Comparison of ENCODE assay signal across 16 cellular contexts in genomic region chr1:102118150-102118549, GRCh38.
A peak's percentile ranks its signal among the peaks of the same experiment; 100 is the strongest.
DNase-seq lines count a peak whose midpoint lies in the region; ATAC-seq, FAIRE-seq and TF ChIP-seq lines count a peak whose summit lies in the region.
"Had no signal": no experiment of that assay in that cellular context is flagged by ENCODE, and none has a peak within 500 bp of the region (broad histone marks: within the 10 kb centered on the region; RNA-seq: fewer than 3 reads in every experiment).

No MANE protein-coding gene starts in this region.

- H4K5ac ChIP-seq in H1 (ENCODE audit: insufficient read length, low read depth, low read length) = no peak overlapping the region

- H3K4ac ChIP-seq in H1 (replicated peaks; ENCODE audit: insufficient read length, low read depth, low read length) = no peak overlapping the region

- no peak overlapping the region for H2BK12ac ChIP-seq in H1 (ENCODE audit: low read depth, low read length)

- H2BK120ac ChIP-seq in H1 (replicated peaks; ENCODE audit: low read depth, low read length) = no peak overlapping the region

- DNase-seq in GM23338 (ENCODE audit: low spot score) (no peak), H1 (ENCODE audit: low read depth in 1 of 2, low spot score in 2 of 2) (no peak), nephron progenitor cell (no peak), smooth muscle cell (lab: John Stamatoyannopoulos, UW; ENCODE audit: unreplicated experiment) (no peak), HuH-7.5 (ENCODE audit: low spot score) (no peak), NCI-H1417 treated with DMSO at 0.1 percent for 48 hours (lab: John Stamatoyannopoulos, UW) (no peak)
- DNase-seq in activated T-cell treated with anti-CD3 and anti-CD28 coated beads, Interleukin-2, amount 50 U/mL, for 72 hours = no peak
- DNase-seq: C1 segment of cervical spinal cord; Calu3; CD4-positive, alpha-beta memory T cell; COR-L47; DMS53; DMS79 treated with DMSO at 0.1 percent for 48 hours; H9 had no signal

- H2AFZ ChIP-seq in GM23338 (no peak overlapping the region), H1 (ENCODE audit: low read length) (0 out of 2 replicates have a peak overlapping the region, but pooled peaks have one; percentile 40), smooth muscle cell (ENCODE audit: low read depth) (peak overlapping the region; percentile 52)

- H4K91ac ChIP-seq in H1 (replicated peaks; ENCODE audit: insufficient read length, low read length) = no peak overlapping the region

- H4K8ac ChIP-seq in H1 (ENCODE audit: extremely low read depth, insufficient read depth, low read length) = no peak overlapping the region

- no peak overlapping the region for H3K4me3 ChIP-seq in GM23338
- no peak overlapping the region for H3K4me3 ChIP-seq in H1 (ENCODE audit: extremely low read depth in 1 of 4, insufficient read depth in 2 of 4, low read depth in 3 of 4, low read length in 4 of 4)
- no peak overlapping the region for H3K4me3 ChIP-seq in smooth muscle cell

- no peak overlapping the region for H3K9ac ChIP-seq in H1 (replicated peaks in 1 of 4; ENCODE audit: extremely low read depth in 1 of 4, low read depth in 3 of 4, low read length in 3 of 4)
- H3K9ac ChIP-seq in smooth muscle cell (ENCODE audit: low read depth) = no peak overlapping the region

- FAIRE-seq in H1 (lab: Jason Lieb, UNC) = no peak
- FAIRE-seq: GM12892 had no signal

- no peak overlapping the region for H2BK5ac ChIP-seq in H1 (ENCODE audit: low read depth, low read length)

- H3K4me1 ChIP-seq in GM23338 (ENCODE audit: insufficient read depth) (peaks cover 7% of the 10 kb centered on the region; the same call in 1 of the 2 replicates), H1 (replicated peaks in 1 of 4; ENCODE audit: control insufficient read depth in 3 of 4, insufficient read depth in 4 of 4, low read length in 3 of 4) (no peaks in the 10 kb centered on the region), smooth muscle cell (ENCODE audit: low read depth) (peaks cover 12% of the 10 kb centered on the region)

- no peak overlapping the region for H2AK5ac ChIP-seq in H1 (ENCODE audit: low read depth, low read length)

- ATAC-seq in GM23338 = peak; percentile 44; the same call in 2 of the 3 replicates
- no peak for ATAC-seq in activated T-cell treated with anti-CD3 and anti-CD28 coated beads, Interleukin-2, amount 50 U/mL, for 72 hours (replicated peaks in 1 of 2)
- ATAC-seq: HCT116 had no signal

- WGBS in H1 (ENCODE audit: extremely low coverage in 1 of 2, insufficient coverage in 1 of 2, insufficient read length in 1 of 2, insufficient replicate concordance in 2 of 2, low coverage in 1 of 2, low lambda C conversion rate in 2 of 2, missing lambda C conversion rate in 1 of 2), 2 experiments = 69% methylated on average over 3 of the region's 3 CpGs; no CpG with 5 or more reads in 1 of the 2 experiments
- WGBS in smooth muscle cell (ENCODE audit: low lambda C conversion rate) = 45% methylated on average over 3 of the region's 3 CpGs

- no peak overlapping the region for H3K23ac ChIP-seq in H1 (ENCODE audit: insufficient read length)

- H3K9me3 ChIP-seq in H1 (ENCODE audit: insufficient read depth in 2 of 2, low read depth in 1 of 2, low read length in 1 of 2) = no peaks in the 10 kb centered on the region
- no peaks in the 10 kb centered on the region for H3K9me3 ChIP-seq in smooth muscle cell (replicated peaks; ENCODE audit: low read depth)

- no peak overlapping the region for H3K14ac ChIP-seq in H1 (ENCODE audit: insufficient read length)

- H3K4me2 ChIP-seq in GM23338 (no peak overlapping the region), H1 (ENCODE audit: insufficient read depth in 1 of 2, low read depth in 2 of 2, low read length in 2 of 2) (no peak overlapping the region), smooth muscle cell (no peak overlapping the region)

- H3K27me3 Mint-ChIP-seq in GM23338 (ENCODE audit: insufficient read depth, low read depth, poor library complexity) (no peaks in the 10 kb centered on the region), nephron progenitor cell (ENCODE audit: low read depth, poor library complexity) (no peaks in the 10 kb centered on the region)
- no peaks in the 10 kb centered on the region for H3K27me3 Mint-ChIP-seq in activated T-cell treated with anti-CD3 and anti-CD28 coated beads, Interleukin-2, amount 50 U/mL, for 72 hours (ENCODE audit: low read depth)
- H3K27me3 Mint-ChIP-seq: CD4-positive, alpha-beta memory T cell had no signal

- peak overlapping the region; percentile 40; the same call in 1 of the 2 replicates for H3K27ac Mint-ChIP-seq in GM23338
- H3K27ac Mint-ChIP-seq in nephron progenitor cell = peak overlapping the region; percentile 11
- no peak overlapping the region for H3K27ac Mint-ChIP-seq in activated T-cell treated with anti-CD3 and anti-CD28 coated beads, Interleukin-2, amount 50 U/mL, for 72 hours
- H3K27ac Mint-ChIP-seq: CD4-positive, alpha-beta memory T cell had no signal

- no peak for TF ChIP-seq POLR2A in H1 (IDR thresholded peaks at IDR 0.05; ENCODE audit: control extremely low read depth in 1 of 2, low read depth in 2 of 2, low read length in 2 of 2)

- CTCF ChIA-PET in H1 (lab: Charles Lee; ENCODE audit: partially characterized antibody) = interaction anchor here (0.6 kb wide), 1 partner anchor 22 kb away, joined by 3 read pairs; no protein-coding TSS in a partner anchor

- no peak overlapping the region for H2BK20ac ChIP-seq in H1 (ENCODE audit: low read length)

- TF ChIP-seq RAD21 in H1 (IDR thresholded peaks at IDR 0.05 in 1 of 2, conservative IDR thresholded peaks at IDR 0.05 in 1 of 2; ENCODE audit: low read depth in 2 of 2, low read length in 2 of 2) = no peak

- H4K20me1 ChIP-seq in GM23338 (replicated peaks; ENCODE audit: insufficient read depth) (no peaks in the 10 kb centered on the region), H1 (replicated peaks in 1 of 2; ENCODE audit: control insufficient read depth in 1 of 2, insufficient read depth in 2 of 2, low read length in 2 of 2) (no peaks in the 10 kb centered on the region), smooth muscle cell (ENCODE audit: low read depth) (no peaks in the 10 kb centered on the region)

- TF ChIP-seq EP300 in H1 (IDR thresholded peaks at IDR 0.05; ENCODE audit: borderline replicate concordance in 1 of 2, low read depth in 2 of 2, low read length in 2 of 2) = no peak

- no peaks in the 10 kb centered on the region for H3K23me2 ChIP-seq in H1 (ENCODE audit: low read depth, low read length)

- H3K79me1 ChIP-seq in H1 (ENCODE audit: low read depth, low read length) = no peaks in the 10 kb centered on the region

- H3K79me2 ChIP-seq in GM23338 (replicated peaks; ENCODE audit: insufficient read depth) (no peaks in the 10 kb centered on the region), H1 (ENCODE audit: control insufficient read depth in 1 of 2, insufficient read depth in 2 of 2, low read length in 2 of 2) (no peaks in the 10 kb centered on the region), smooth muscle cell (ENCODE audit: low read depth) (no peaks in the 10 kb centered on the region)

- H3K18ac ChIP-seq in H1 (ENCODE audit: extremely low read depth, low read length) = no peak overlapping the region

- H3K36me3 Mint-ChIP-seq in GM23338 (ENCODE audit: low read depth) = no peaks in the 10 kb centered on the region
- H3K36me3 Mint-ChIP-seq in nephron progenitor cell (ENCODE audit: low read depth) = no peaks in the 10 kb centered on the region
- H3K36me3 Mint-ChIP-seq in activated T-cell treated with anti-CD3 and anti-CD28 coated beads, Interleukin-2, amount 50 U/mL, for 72 hours (ENCODE audit: insufficient read depth in 2 of 2) = no peaks in the 10 kb centered on the region
- H3K36me3 Mint-ChIP-seq: CD4-positive, alpha-beta memory T cell had no signal

- POLR2A ChIA-PET in H1 (lab: Charles Lee; ENCODE audit: partially characterized antibody) = no interaction called here

- H3K27ac ChIP-seq in GM23338 (ENCODE audit: low read depth) (no peak overlapping the region), H1 (ENCODE audit: low read depth, low read length) (no peak overlapping the region), smooth muscle cell (ENCODE audit: low read depth) (no peak overlapping the region)

- no peaks in the 10 kb centered on the region for H3K9me3 Mint-ChIP-seq in GM23338
- no peaks in the 10 kb centered on the region for H3K9me3 Mint-ChIP-seq in nephron progenitor cell
- no peaks in the 10 kb centered on the region for H3K9me3 Mint-ChIP-seq in activated T-cell treated with anti-CD3 and anti-CD28 coated beads, Interleukin-2, amount 50 U/mL, for 72 hours
- H3K9me3 Mint-ChIP-seq: H9 had no signal

- no peak overlapping the region for H3K4me3 Mint-ChIP-seq in GM23338
- H3K4me3 Mint-ChIP-seq in nephron progenitor cell = no peak overlapping the region
- no peak overlapping the region for H3K4me3 Mint-ChIP-seq in activated T-cell treated with anti-CD3 and anti-CD28 coated beads, Interleukin-2, amount 50 U/mL, for 72 hours
- H3K4me3 Mint-ChIP-seq: CD4-positive, alpha-beta memory T cell; H9 had no signal

- H3F3A ChIP-seq in GM23338 (replicated peaks; ENCODE audit: low read depth) (no peaks in the 10 kb centered on the region), smooth muscle cell (ENCODE audit: low read depth) (no peaks in the 10 kb centered on the region)

- H3K4me1 Mint-ChIP-seq in GM23338 = peaks cover 4% of the 10 kb centered on the region; the same call in 2 of the 3 replicates
- H3K4me1 Mint-ChIP-seq in nephron progenitor cell = no peaks in the 10 kb centered on the region
- no peaks in the 10 kb centered on the region for H3K4me1 Mint-ChIP-seq in activated T-cell treated with anti-CD3 and anti-CD28 coated beads, Interleukin-2, amount 50 U/mL, for 72 hours (ENCODE audit: low read depth)
- H3K4me1 Mint-ChIP-seq: CD4-positive, alpha-beta memory T cell had no signal

- H3K27me3 ChIP-seq in GM23338 (ENCODE audit: insufficient read depth) (no peaks in the 10 kb centered on the region), H1 (replicated peaks in 1 of 4; ENCODE audit: control insufficient read depth in 3 of 4, extremely low read depth in 1 of 4, insufficient read depth in 3 of 4, low read length in 3 of 4) (peaks cover 0 to 1% (median 0%) of the 10 kb centered on the region in 4 experiments; a peak in 1 of 7 replicates), smooth muscle cell (ENCODE audit: low read depth) (no peaks in the 10 kb centered on the region)

- H2BK15ac ChIP-seq in H1 (ENCODE audit: low read length) = no peak overlapping the region

- H3K36me3 ChIP-seq in GM23338 (ENCODE audit: insufficient read depth) (no peaks in the 10 kb centered on the region), H1 (ENCODE audit: control insufficient read depth in 2 of 4, insufficient read depth in 4 of 4, low read length in 3 of 4) (no peaks in the 10 kb centered on the region), smooth muscle cell (ENCODE audit: low read depth) (no peaks in the 10 kb centered on the region)

- TF ChIP-seq CTCF in GM23338 (conservative IDR thresholded peaks at IDR 0.05; ENCODE audit: low read depth in 2 of 2) = no peak
- no peak for TF ChIP-seq CTCF in H1 (IDR thresholded peaks at IDR 0.05; ENCODE audit: control extremely low read depth in 1 of 3, insufficient read depth in 1 of 3, low read depth in 1 of 3, low read length in 3 of 3)
- no peak for TF ChIP-seq CTCF in nephron progenitor cell (IDR thresholded peaks at IDR 0.05)
- no peak for TF ChIP-seq CTCF in smooth muscle cell (IDR thresholded peaks at IDR 0.05; ENCODE audit: borderline replicate concordance, insufficient read depth, poor library complexity, severe bottlenecking)

- no peak overlapping the region for H3K56ac ChIP-seq in H1 (replicated peaks; ENCODE audit: insufficient read length, low read depth, low read length)

- no peaks in the 10 kb centered on the region for H3K9me2 ChIP-seq in GM23338 (ENCODE audit: insufficient read depth)
